32 cellular contexts compared by ENCODE assay signal in genomic region chr6:119318176-119318575, GRCh38.
"Had no signal": no experiment of that assay in that cellular context is flagged by ENCODE, and none has a peak within 500 bp of the region (broad histone marks: within the 10 kb centered on the region; RNA-seq: fewer than 3 reads in every experiment).

No MANE protein-coding gene starts in this region.

- H3K4me3 Mint-ChIP-seq: naive thymus-derived CD4-positive, alpha-beta T cell; nephron; neural progenitor cell; stimulated activated memory B cell treated with anti-CD40 and anti-IgM and Interleukin-4, amounts not matched to agents 10 μg/mL and 1 μg/mL and 100 μg/mL, for 72 hours; stimulated activated naive CD8-positive, alpha-beta T cell treated with anti-CD3 and anti-CD28 coated beads, Interleukin-15, amount 100 ng/mL, for 72 hours; type B pancreatic cell had no signal

- H3K27ac Mint-ChIP-seq: naive thymus-derived CD4-positive, alpha-beta T cell; nephron; neural progenitor cell; progenitor cell of endocrine pancreas; stimulated activated memory B cell treated with anti-CD40 and anti-IgM and Interleukin-4, amounts not matched to agents 10 μg/mL and 1 μg/mL and 100 μg/mL, for 72 hours; stimulated activated naive CD8-positive, alpha-beta T cell treated with anti-CD3 and anti-CD28 coated beads, Interleukin-15, amount 100 ng/mL, for 72 hours; type B pancreatic cell had no signal

- ATAC-seq: naive thymus-derived CD4-positive, alpha-beta T cell; natural killer cell; psoas muscle; right cardiac atrium; sciatic nerve; stimulated activated memory B cell treated with anti-CD40 and anti-IgM and Interleukin-4, amounts not matched to agents 10 μg/mL and 1 μg/mL and 100 μg/mL, for 72 hours; stimulated activated naive CD8-positive, alpha-beta T cell treated with anti-CD3 and anti-CD28 coated beads, Interleukin-15, amount 100 ng/mL, for 72 hours; stimulated activated naive CD8-positive, alpha-beta T cell treated with anti-CD3 and anti-CD28 coated beads, Interleukin-15, Interleukin-2, amounts not matched to agents 100 U/mL and 50 U/mL, for 24 hours; upper lobe of right lung had no signal

- H3K4me3 ChIP-seq: neural progenitor cell, ovary, psoas muscle, skin epidermis, smooth muscle cell, spleen, suprapubic skin, testis, tibial artery, transverse colon, upper lobe of right lung, vagina had no signal

- H3K27ac ChIP-seq: neural progenitor cell, ovary, parathyroid adenoma, psoas muscle, skin epidermis, spleen, suprapubic skin, testis, tibial artery, transverse colon, upper lobe of right lung, vagina had no signal

- H3K36me3 Mint-ChIP-seq: natural killer cell, neural progenitor cell, type B pancreatic cell had no signal

- H3K79me2 ChIP-seq: parathyroid adenoma had no signal

- H2AFZ ChIP-seq: neural progenitor cell, parathyroid adenoma had no signal

- H3K27me3 ChIP-seq: neural progenitor cell, ovary, spleen, suprapubic skin, testis, tibial artery, transverse colon, upper lobe of right lung, vagina had no signal

- H3K4me1 Mint-ChIP-seq: neural progenitor cell had no signal

- H3K9me3 ChIP-seq: ovary, psoas muscle, spleen, suprapubic skin, testis, tibial artery, transverse colon, upper lobe of right lung, vagina had no signal

- H3K4me1 ChIP-seq: neural progenitor cell, parathyroid adenoma, psoas muscle, testis had no signal

- H3K9ac ChIP-seq: neural progenitor cell, parathyroid adenoma had no signal

- H3K9me3 Mint-ChIP-seq: naive thymus-derived CD4-positive, alpha-beta T cell; natural killer cell; nephron; neural progenitor cell; stimulated activated memory B cell treated with anti-CD40 and anti-IgM and Interleukin-4, amounts not matched to agents 10 μg/mL and 1 μg/mL and 100 μg/mL, for 72 hours; stimulated activated naive CD8-positive, alpha-beta T cell treated with anti-CD3 and anti-CD28 coated beads, Interleukin-15, amount 100 ng/mL, for 72 hours; type B pancreatic cell had no signal

- DNase-seq: naive thymus-derived CD4-positive, alpha-beta T cell; natural killer cell; occipital lobe; ovary; posterior cingulate gyrus; psoas muscle; right cardiac atrium; spleen; stimulated activated CD4-positive, alpha-beta T cell treated with anti-CD3 and anti-CD28 coated beads, Interleukin-12 subunit alpha, Interleukin-12 subunit beta, amount 100 ng/mL, for 4 hours; stimulated activated CD4-positive, alpha-beta T cell treated with anti-CD3 and anti-CD28 coated beads, Interleukin-1b, Interleukin-23, amount 100 ng/mL, for 48 hours; stimulated activated CD4-positive, alpha-beta T cell treated with anti-CD3 and anti-CD28 coated beads, Interleukin-4, amount 100 ng/mL, for 1 hour; stimulated activated CD4-positive, alpha-beta T cell treated with anti-CD3 and anti-CD28 coated beads, Interleukin-4, amount 100 ng/mL, for 4 hours; stimulated activated CD8-positive, alpha-beta memory T cell treated with anti-CD3 and anti-CD28 coated beads, Interleukin-4, amount 100 ng/mL, for 48 hours; stimulated activated naive CD4-positive, alpha-beta T cell; stimulated activated naive CD8-positive, alpha-beta T cell treated with anti-CD3 and anti-CD28 coated beads, Interleukin-15, amount 100 ng/mL, for 72 hours; stimulated activated naive CD8-positive, alpha-beta T cell treated with anti-CD3 and anti-CD28 coated beads, Interleukin-15, Interleukin-2, amounts not matched to agents 100 U/mL and 50 U/mL, for 24 hours; substantia nigra; testis; tibial artery; transverse colon; upper lobe of right lung had no signal

- H3K4me2 ChIP-seq: neural progenitor cell, smooth muscle cell had no signal

- H3K36me3 ChIP-seq: neural progenitor cell, ovary, spleen, suprapubic skin, tibial artery, upper lobe of right lung, vagina had no signal

- H3K27me3 Mint-ChIP-seq: naive thymus-derived CD4-positive, alpha-beta T cell; progenitor cell of endocrine pancreas; stimulated activated memory B cell treated with anti-CD40 and anti-IgM and Interleukin-4, amounts not matched to agents 10 μg/mL and 1 μg/mL and 100 μg/mL, for 72 hours; stimulated activated naive CD8-positive, alpha-beta T cell treated with anti-CD3 and anti-CD28 coated beads, Interleukin-15, amount 100 ng/mL, for 72 hours; type B pancreatic cell had no signal
